16 cellular contexts compared by ENCODE assay signal in the genomic region with DNA sequence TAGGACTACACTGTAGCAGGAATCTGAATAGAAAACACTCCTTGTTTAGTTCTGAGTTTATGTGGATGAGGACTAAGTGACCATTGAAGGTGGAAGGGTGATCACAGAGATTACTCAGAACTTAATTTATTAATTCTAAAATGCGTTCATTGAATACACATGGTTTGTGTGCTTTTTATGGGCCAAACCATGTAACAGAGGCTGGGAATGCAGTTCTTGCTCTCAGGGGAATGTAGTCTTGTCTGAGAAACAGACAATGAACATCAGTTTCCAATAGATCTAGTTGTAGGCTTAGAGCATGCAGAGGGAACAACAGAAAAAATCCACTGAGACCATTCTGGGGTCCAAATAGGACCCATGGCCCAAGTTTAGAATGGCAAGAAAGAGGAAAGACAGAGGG.
"Had no signal": no experiment of that assay in that cellular context is flagged by ENCODE, and none has a peak within 500 bp of the region (broad histone marks: within the 10 kb centered on the region; RNA-seq: fewer than 3 reads in every experiment).

No MANE protein-coding gene starts in this region.

- H3K36me3 ChIP-seq: sigmoid colon had no signal

- H3K27me3 Mint-ChIP-seq: activated CD4-positive, alpha-beta memory T cell treated with anti-CD3 and anti-CD28 coated beads for 36 hours; stimulated activated naive CD8-positive, alpha-beta T cell treated with anti-CD3 and anti-CD28 coated beads, Interleukin-15, Interleukin-2, amounts not matched to agents 100 ng/mL and 50 ng/mL, for 24 hours had no signal

- H3K27ac ChIP-seq: coronary artery, sigmoid colon, testis had no signal

- DNase-seq: activated CD4-positive, alpha-beta memory T cell treated with anti-CD3 and anti-CD28 coated beads for 36 hours; activated CD4-positive, alpha-beta T cell treated with anti-CD3 and anti-CD28 coated beads for 1 hour; activated gamma-delta T cell treated with Interleukin-2 at 50 U/mL for 16 hours; activated naive CD8-positive, alpha-beta T cell treated with anti-CD3 and anti-CD28 coated beads, Interleukin-2, amount 10 ng/mL, durations not matched to agents 7 days and 5 days; activated T-cell treated with anti-CD3 and anti-CD28 coated beads, Interleukin-2, amount 50 U/mL, for 72 hours; anterior cingulate cortex; effector CD4-positive, alpha-beta T cell; left colon; mammary epithelial cell; sigmoid colon; stimulated activated CD4-positive, alpha-beta T cell treated with anti-CD3 and anti-CD28 coated beads, Interleukin-4, amount 100 ng/mL, for 1 hour; stimulated activated CD8-positive, alpha-beta memory T cell treated with anti-CD3 and anti-CD28 coated beads, Interleukin-4, amount 100 ng/mL, for 48 hours; testis had no signal

- H3K36me3 Mint-ChIP-seq: activated CD4-positive, alpha-beta memory T cell treated with anti-CD3 and anti-CD28 coated beads for 36 hours; activated naive CD8-positive, alpha-beta T cell treated with anti-CD3 and anti-CD28 coated beads, Interleukin-2, amount 10 ng/mL, durations not matched to agents 7 days and 5 days; natural killer cell treated with Interleukin-12 subunit alpha and Interleukin-12 subunit beta and Interleukin-15 and Interleukin-18, amount 100 ng/mL, for 72 hours had no signal

- H3K9me3 Mint-ChIP-seq: activated CD4-positive, alpha-beta memory T cell treated with anti-CD3 and anti-CD28 coated beads for 36 hours; activated naive CD8-positive, alpha-beta T cell treated with anti-CD3 and anti-CD28 coated beads, Interleukin-2, amount 10 ng/mL, durations not matched to agents 7 days and 5 days; activated T-cell treated with anti-CD3 and anti-CD28 coated beads, Interleukin-2, amount 50 U/mL, for 72 hours; natural killer cell treated with Interleukin-12 subunit alpha and Interleukin-12 subunit beta and Interleukin-15 and Interleukin-18, amount 100 ng/mL, for 72 hours; stimulated activated naive CD8-positive, alpha-beta T cell treated with anti-CD3 and anti-CD28 coated beads, Interleukin-15, Interleukin-2, amounts not matched to agents 100 ng/mL and 50 ng/mL, for 24 hours had no signal

- H3K9me3 ChIP-seq: sigmoid colon, testis had no signal

- ATAC-seq: activated T-cell treated with anti-CD3 and anti-CD28 coated beads, Interleukin-2, amount 50 U/mL, for 72 hours; left colon; natural killer cell treated with Interleukin-12 subunit alpha and Interleukin-12 subunit beta and Interleukin-15 and Interleukin-18, amount 100 ng/mL, for 72 hours had no signal

- H3K4me3 Mint-ChIP-seq: activated CD4-positive, alpha-beta memory T cell treated with anti-CD3 and anti-CD28 coated beads for 36 hours; activated naive CD8-positive, alpha-beta T cell treated with anti-CD3 and anti-CD28 coated beads, Interleukin-2, amount 10 ng/mL, durations not matched to agents 7 days and 5 days; activated T-cell treated with anti-CD3 and anti-CD28 coated beads, Interleukin-2, amount 50 U/mL, for 72 hours; natural killer cell treated with Interleukin-12 subunit alpha and Interleukin-12 subunit beta and Interleukin-15 and Interleukin-18, amount 100 ng/mL, for 72 hours; stimulated activated naive CD8-positive, alpha-beta T cell treated with anti-CD3 and anti-CD28 coated beads, Interleukin-15, Interleukin-2, amounts not matched to agents 100 ng/mL and 50 ng/mL, for 24 hours had no signal

- H3K4me3 ChIP-seq: coronary artery, sigmoid colon, testis had no signal

- H3K4me1 Mint-ChIP-seq: activated naive CD8-positive, alpha-beta T cell treated with anti-CD3 and anti-CD28 coated beads, Interleukin-2, amount 10 ng/mL, durations not matched to agents 7 days and 5 days had no signal

- H3K27me3 ChIP-seq: sigmoid colon, testis had no signal

- H3K27ac Mint-ChIP-seq: activated CD4-positive, alpha-beta memory T cell treated with anti-CD3 and anti-CD28 coated beads for 36 hours; activated naive CD8-positive, alpha-beta T cell treated with anti-CD3 and anti-CD28 coated beads, Interleukin-2, amount 10 ng/mL, durations not matched to agents 7 days and 5 days; activated T-cell treated with anti-CD3 and anti-CD28 coated beads, Interleukin-2, amount 50 U/mL, for 72 hours; natural killer cell treated with Interleukin-12 subunit alpha and Interleukin-12 subunit beta and Interleukin-15 and Interleukin-18, amount 100 ng/mL, for 72 hours; stimulated activated naive CD8-positive, alpha-beta T cell treated with anti-CD3 and anti-CD28 coated beads, Interleukin-15, Interleukin-2, amounts not matched to agents 100 ng/mL and 50 ng/mL, for 24 hours had no signal
